18 cellular contexts compared by ENCODE assay signal in genomic region chr18:37368110-37368812, GRCh38.
DNase-seq lines count a peak whose midpoint lies in the region; ATAC-seq, FAIRE-seq and TF ChIP-seq lines count a peak whose summit lies in the region.
"Had no signal": no experiment of that assay in that cellular context is flagged by ENCODE, and none has a peak within 500 bp of the region (broad histone marks: within the 10 kb centered on the region; RNA-seq: fewer than 3 reads in every experiment).

No MANE protein-coding gene starts in this region.

- H2AK5ac ChIP-seq in H1 (ENCODE audit: low read depth, low read length): no peak overlapping the region

- no peak overlapping the region for H2BK5ac ChIP-seq in H1 (ENCODE audit: low read depth, low read length)

- no peak overlapping the region for H2BK15ac ChIP-seq in H1 (ENCODE audit: low read length)

- H4K20me1 ChIP-seq in SK-N-SH (ENCODE audit: insufficient read depth): no peaks in the 10 kb centered on the region
- H4K20me1 ChIP-seq in H1 (replicated peaks in 1 of 2; ENCODE audit: control insufficient read depth in 1 of 2, insufficient read depth in 2 of 2, low read length in 2 of 2): peaks cover 4 to 5% of the 10 kb centered on the region in 2 experiments

- TF ChIP-seq POLR2A in H1 (IDR thresholded peaks at IDR 0.05; ENCODE audit: control extremely low read depth in 1 of 2, low read depth in 2 of 2, low read length in 2 of 2) (no peak), prostate gland (IDR thresholded peaks at IDR 0.05) (no peak)

- TF ChIP-seq RAD21 in SK-N-SH (IDR thresholded peaks at IDR 0.05; ENCODE audit: low read length) (no peak), H1 (IDR thresholded peaks at IDR 0.05 in 1 of 2, conservative IDR thresholded peaks at IDR 0.05 in 1 of 2; ENCODE audit: low read depth in 2 of 2, low read length in 2 of 2) (no peak)

- no peak overlapping the region for H3K4ac ChIP-seq in H1 (replicated peaks; ENCODE audit: insufficient read length, low read depth, low read length)

- H3K23me2 ChIP-seq in H1 (ENCODE audit: low read depth, low read length): no peaks in the 10 kb centered on the region

- H3K36me3 ChIP-seq in SK-N-SH (replicated peaks in 1 of 2; ENCODE audit: control insufficient read depth in 1 of 2, insufficient read depth in 2 of 2, low read length in 1 of 2) (no peaks in the 10 kb centered on the region), H1 (ENCODE audit: control insufficient read depth in 2 of 4, insufficient read depth in 4 of 4, low read length in 3 of 4) (no peaks in the 10 kb centered on the region), prostate gland (no peaks in the 10 kb centered on the region)

- H3K4me3 ChIP-seq in SK-N-SH (ENCODE audit: low read depth in 2 of 2, low read length in 1 of 2): no peak overlapping the region
- H3K4me3 ChIP-seq in H1 (ENCODE audit: extremely low read depth in 1 of 4, insufficient read depth in 2 of 4, low read depth in 3 of 4, low read length in 4 of 4): no peak overlapping the region
- no peak overlapping the region for H3K4me3 ChIP-seq in prostate gland

- no peak overlapping the region for H2BK20ac ChIP-seq in H1 (ENCODE audit: low read length)

- H4K91ac ChIP-seq in H1 (replicated peaks; ENCODE audit: insufficient read length, low read length): no peak overlapping the region

- POLR2A ChIA-PET in SK-N-SH (lab: Yijun Ruan, JAX): no interaction called here
- POLR2A ChIA-PET in H1 (lab: Charles Lee; ENCODE audit: partially characterized antibody): no interaction called here

- ATAC-seq in SK-N-SH treated with all-trans-retinoic acid at 6 μM for 48 hours (no peak), HG02938 (IDR thresholded peaks at IDR 0.05; ENCODE audit: unreplicated experiment) (no peak), HG03175 (IDR thresholded peaks at IDR 0.05; ENCODE audit: unreplicated experiment) (no peak)

- H3K4me2 ChIP-seq in SK-N-SH (no peak overlapping the region), H1 (ENCODE audit: insufficient read depth in 1 of 2, low read depth in 2 of 2, low read length in 2 of 2) (peak overlapping the region; percentile 11 to 37; a peak in 3 of 4 replicates)

- H3K14ac ChIP-seq in H1 (ENCODE audit: insufficient read length): no peak overlapping the region

- H3K79me2 ChIP-seq in SK-N-SH (ENCODE audit: insufficient read depth) (no peaks in the 10 kb centered on the region), H1 (ENCODE audit: control insufficient read depth in 1 of 2, insufficient read depth in 2 of 2, low read length in 2 of 2) (no peaks in the 10 kb centered on the region)

- H3K27me3 ChIP-seq in SK-N-SH (ENCODE audit: insufficient read depth) (no peaks in the 10 kb centered on the region), H1 (replicated peaks in 1 of 4; ENCODE audit: control insufficient read depth in 3 of 4, extremely low read depth in 1 of 4, insufficient read depth in 3 of 4, low read length in 3 of 4) (peaks cover 11 to 30% (median 25%) of the 10 kb centered on the region in 4 experiments), prostate gland (replicated peaks; ENCODE audit: insufficient read depth) (no peaks in the 10 kb centered on the region)

- FAIRE-seq in H1 (lab: Jason Lieb, UNC): no peak

- no peak overlapping the region for H3K23ac ChIP-seq in H1 (ENCODE audit: insufficient read length)

- TF ChIP-seq CTCF in SK-N-SH (IDR thresholded peaks at IDR 0.05) (no peak), H1 (IDR thresholded peaks at IDR 0.05; ENCODE audit: control extremely low read depth in 1 of 3, insufficient read depth in 1 of 3, low read depth in 1 of 3, low read length in 3 of 3) (no peak), prostate gland (IDR thresholded peaks at IDR 0.05) (no peak)

- H3K4me1 ChIP-seq in SK-N-SH (ENCODE audit: control insufficient read depth in 1 of 2, insufficient read depth in 2 of 2, low read depth in 1 of 2, low read length in 1 of 2): peaks cover 0 to 48% of the 10 kb centered on the region in 2 experiments; a peak in 1 of 4 replicates
- peaks cover 0 to 13% (median 6%) of the 10 kb centered on the region in 4 experiments; a peak in 6 of 7 replicates for H3K4me1 ChIP-seq in H1 (replicated peaks in 1 of 4; ENCODE audit: control insufficient read depth in 3 of 4, insufficient read depth in 4 of 4, low read length in 3 of 4)
- no peaks in the 10 kb centered on the region for H3K4me1 ChIP-seq in prostate gland (replicated peaks)

- H3K9ac ChIP-seq in SK-N-SH (no peak overlapping the region), H1 (replicated peaks in 1 of 4; ENCODE audit: extremely low read depth in 1 of 4, low read depth in 3 of 4, low read length in 3 of 4) (no peak overlapping the region; a peak in 1 of 7 replicates)

- peak; percentile 62 for DNase-seq in SK-N-SH
- DNase-seq in NCI-H526 (lab: John Stamatoyannopoulos, UW): peak; percentile 11 to 47
- DNase-seq in H1 (ENCODE audit: low read depth in 1 of 2, low spot score in 2 of 2): no peak
- peak; percentile 40 for DNase-seq in prostate gland (ENCODE audit: low spot score)
- DNase-seq in NCI-H1092 treated with DMSO at 0.1 percent for 48 hours (lab: John Stamatoyannopoulos, UW): no peak
- DNase-seq: DMS79; HCEC 1CT; Karpas-422; NCI-H1417 treated with DMSO at 0.1 percent for 48 hours; NCI-H187; NCI-H774; NK-92 treated with Interleukin-12 subunit alpha and Interleukin-12 subunit beta, amount 100 ng/mL, for 24 hours; SIG-M5 had no signal

- H2BK120ac ChIP-seq in H1 (replicated peaks; ENCODE audit: low read depth, low read length): no peak overlapping the region

- no peaks in the 10 kb centered on the region for H3F3A ChIP-seq in SK-N-SH (replicated peaks; ENCODE audit: insufficient read depth)

- H3K9me3 ChIP-seq in SK-N-SH: no peaks in the 10 kb centered on the region
- H3K9me3 ChIP-seq in H1 (ENCODE audit: insufficient read depth in 2 of 2, low read depth in 1 of 2, low read length in 1 of 2): no peaks in the 10 kb centered on the region
- no peaks in the 10 kb centered on the region for H3K9me3 ChIP-seq in prostate gland

- no peak overlapping the region for H3K18ac ChIP-seq in H1 (ENCODE audit: extremely low read depth, low read length)

- TF ChIP-seq EP300 in SK-N-SH (IDR thresholded peaks at IDR 0.05; ENCODE audit: borderline replicate concordance in 1 of 2, low read depth in 1 of 2, low read length in 1 of 2) (peak in 1 of 2 experiments; percentile 50; a peak in 2 of 4 replicates), H1 (IDR thresholded peaks at IDR 0.05; ENCODE audit: borderline replicate concordance in 1 of 2, low read depth in 2 of 2, low read length in 2 of 2) (no peak)

- no peaks in the 10 kb centered on the region for H3K79me1 ChIP-seq in H1 (ENCODE audit: low read depth, low read length)

- H3K9me2 ChIP-seq in SK-N-SH: no peaks in the 10 kb centered on the region

- 32% methylated on average over 7 of the region's 9 CpGs for WGBS in SK-N-SH (ENCODE audit: low lambda C conversion rate)
- 63% methylated on average over 8 of the region's 9 CpGs; no CpG with 5 or more reads in 1 of the 2 experiments for WGBS in H1 (ENCODE audit: extremely low coverage in 1 of 2, insufficient coverage in 1 of 2, insufficient read length in 1 of 2, insufficient replicate concordance in 2 of 2, low coverage in 1 of 2, low lambda C conversion rate in 2 of 2, missing lambda C conversion rate in 1 of 2), 2 experiments
- 25% methylated on average over 8 of the region's 9 CpGs for WGBS in prostate gland

- no peak overlapping the region for H4K8ac ChIP-seq in H1 (ENCODE audit: extremely low read depth, insufficient read depth, low read length)

- intact Hi-C loops in prostate gland (cut with DNase I): no loop called here

- H3K27ac ChIP-seq in SK-N-SH (ENCODE audit: low read depth in 2 of 2, low read length in 1 of 2) (peak overlapping the region in 1 of 2 experiments; percentile 69; a peak in 2 of 4 replicates), H1 (ENCODE audit: low read depth, low read length) (no peak overlapping the region), prostate gland (no peak overlapping the region)
- H3K27ac ChIP-seq: 22Rv1, RWPE1 had no signal

- CTCF ChIA-PET in SK-N-SH (lab: Yijun Ruan, JAX) (interaction anchor here (1.7 kb wide), 1 partner anchor 46 kb away, joined by 4 read pairs; no protein-coding TSS in a partner anchor), H1 (lab: Charles Lee; ENCODE audit: partially characterized antibody) (no interaction called here)

- 0 out of 2 replicates have a peak overlapping the region, but pooled peaks have one; percentile 3 for H2BK12ac ChIP-seq in H1 (ENCODE audit: low read depth, low read length)

- no peak overlapping the region for H2AFZ ChIP-seq in SK-N-SH (ENCODE audit: low read depth)
- H2AFZ ChIP-seq in H1 (ENCODE audit: low read length): no peak overlapping the region

- H4K5ac ChIP-seq in H1 (ENCODE audit: insufficient read length, low read depth, low read length): no peak overlapping the region

- H3K56ac ChIP-seq in H1 (replicated peaks; ENCODE audit: insufficient read length, low read depth, low read length): no peak overlapping the region

TF ChIP-seq in SK-N-SH, 30 proteins besides CTCF, POLR2A, EP300 and RAD21:
- TF ChIP-seq YY1 (IDR thresholded peaks at IDR 0.05; ENCODE audit: low read depth) (no peak), TEAD4 (IDR thresholded peaks at IDR 0.05; ENCODE audit: borderline replicate concordance, insufficient read depth) (no peak), TCF12 (IDR thresholded peaks at IDR 0.05) (no peak), SIN3A (IDR thresholded peaks at IDR 0.05; ENCODE audit: borderline replicate concordance, low read depth, low read length) (no peak), FOSL2 (IDR thresholded peaks at IDR 0.05; ENCODE audit: borderline replicate concordance, low read depth) (no peak)

TF ChIP-seq in SK-N-SH treated with all-trans-retinoic acid at 6 μM for 48 hours, 23 proteins besides CTCF, POLR2A, EP300 and RAD21 (continues in another document):
- TF ChIP-seq SNAI2 (CRISPR knock-in tag; IDR thresholded peaks at IDR 0.05): no peak

TF ChIP-seq in H1, 55 proteins besides CTCF, POLR2A, EP300 and RAD21:
- peak; percentile 51 for TF ChIP-seq NANOG (IDR thresholded peaks at IDR 0.05; ENCODE audit: insufficient read depth, low read depth, low read length, poor library complexity, severe bottlenecking)
- no peak for TF ChIP-seq PHF8 (conservative IDR thresholded peaks at IDR 0.05; ENCODE audit: low read depth, low read length)
TF ChIP-seq in H1: peak in this region for 1.

Comparison
In these comparisons a context has a peak if more than half of its experiments do, and no peak if none do; other contexts are left out.
1. DNase-seq: peak in SK-N-SH (single experiment), NCI-H526 (2 of 2) and prostate gland (single experiment); none in H1 (0 of 2) and NCI-H1092 treated with DMSO at 0.1 percent for 48 hours (single experiment).